ENCODE assay signal across 2 cellular contexts in the genomic region with DNA sequence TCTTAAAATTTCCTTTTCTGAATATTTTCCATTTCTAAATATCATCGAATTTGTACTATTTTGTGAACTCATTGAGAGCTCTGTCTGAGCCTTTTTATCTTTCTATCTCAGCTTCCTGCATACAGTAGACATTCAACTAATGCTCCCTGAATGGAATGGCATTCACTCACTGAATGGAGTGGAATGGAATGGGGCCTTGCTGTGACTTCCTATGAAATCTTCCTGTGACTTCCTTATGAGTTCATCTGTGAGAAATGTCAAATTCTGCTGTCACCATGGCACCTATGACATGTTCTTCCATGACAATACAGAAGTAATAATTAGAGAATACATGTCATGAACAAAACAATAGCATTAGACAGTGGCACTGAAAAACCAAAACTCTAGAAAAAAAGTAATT.
TF ChIP-seq lines count a peak whose summit lies in the region.

No MANE protein-coding gene starts in this region.

TF ChIP-seq in GM23338, 12 proteins besides CTCF, POLR2A, EP300 and RAD21 (continues in another document):
- no peak for TF ChIP-seq POLR2AphosphoS5 (IDR thresholded peaks at IDR 0.05; ENCODE audit: low read depth)
- TF ChIP-seq ZNF114 (CRISPR knock-in tag; IDR thresholded peaks at IDR 0.05), result no peak
- TF ChIP-seq EZH2 (IDR thresholded peaks at IDR 0.05; ENCODE audit: low read depth, unreplicated experiment), result no peak
- TF ChIP-seq, protein P1, sequence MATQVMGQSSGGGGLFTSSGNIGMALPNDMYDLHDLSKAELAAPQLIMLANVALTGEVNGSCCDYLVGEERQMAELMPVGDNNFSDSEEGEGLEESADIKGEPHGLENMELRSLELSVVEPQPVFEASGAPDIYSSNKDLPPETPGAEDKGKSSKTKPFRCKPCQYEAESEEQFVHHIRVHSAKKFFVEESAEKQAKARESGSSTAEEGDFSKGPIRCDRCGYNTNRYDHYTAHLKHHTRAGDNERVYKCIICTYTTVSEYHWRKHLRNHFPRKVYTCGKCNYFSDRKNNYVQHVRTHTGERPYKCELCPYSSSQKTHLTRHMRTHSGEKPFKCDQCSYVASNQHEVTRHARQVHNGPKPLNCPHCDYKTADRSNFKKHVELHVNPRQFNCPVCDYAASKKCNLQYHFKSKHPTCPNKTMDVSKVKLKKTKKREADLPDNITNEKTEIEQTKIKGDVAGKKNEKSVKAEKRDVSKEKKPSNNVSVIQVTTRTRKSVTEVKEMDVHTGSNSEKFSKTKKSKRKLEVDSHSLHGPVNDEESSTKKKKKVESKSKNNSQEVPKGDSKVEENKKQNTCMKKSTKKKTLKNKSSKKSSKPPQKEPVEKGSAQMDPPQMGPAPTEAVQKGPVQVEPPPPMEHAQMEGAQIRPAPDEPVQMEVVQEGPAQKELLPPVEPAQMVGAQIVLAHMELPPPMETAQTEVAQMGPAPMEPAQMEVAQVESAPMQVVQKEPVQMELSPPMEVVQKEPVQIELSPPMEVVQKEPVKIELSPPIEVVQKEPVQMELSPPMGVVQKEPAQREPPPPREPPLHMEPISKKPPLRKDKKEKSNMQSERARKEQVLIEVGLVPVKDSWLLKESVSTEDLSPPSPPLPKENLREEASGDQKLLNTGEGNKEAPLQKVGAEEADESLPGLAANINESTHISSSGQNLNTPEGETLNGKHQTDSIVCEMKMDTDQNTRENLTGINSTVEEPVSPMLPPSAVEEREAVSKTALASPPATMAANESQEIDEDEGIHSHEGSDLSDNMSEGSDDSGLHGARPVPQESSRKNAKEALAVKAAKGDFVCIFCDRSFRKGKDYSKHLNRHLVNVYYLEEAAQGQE (IDR thresholded peaks at IDR 0.05; ENCODE audit: unreplicated experiment), result no peak
- TF ChIP-seq, protein P2, sequence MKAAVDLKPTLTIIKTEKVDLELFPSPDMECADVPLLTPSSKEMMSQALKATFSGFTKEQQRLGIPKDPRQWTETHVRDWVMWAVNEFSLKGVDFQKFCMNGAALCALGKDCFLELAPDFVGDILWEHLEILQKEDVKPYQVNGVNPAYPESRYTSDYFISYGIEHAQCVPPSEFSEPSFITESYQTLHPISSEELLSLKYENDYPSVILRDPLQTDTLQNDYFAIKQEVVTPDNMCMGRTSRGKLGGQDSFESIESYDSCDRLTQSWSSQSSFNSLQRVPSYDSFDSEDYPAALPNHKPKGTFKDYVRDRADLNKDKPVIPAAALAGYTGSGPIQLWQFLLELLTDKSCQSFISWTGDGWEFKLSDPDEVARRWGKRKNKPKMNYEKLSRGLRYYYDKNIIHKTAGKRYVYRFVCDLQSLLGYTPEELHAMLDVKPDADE (IDR thresholded peaks at IDR 0.05), result no peak
- TF ChIP-seq EZH2phosphoT487 (IDR thresholded peaks at IDR 0.05; ENCODE audit: unreplicated experiment), result no peak
- TF ChIP-seq ZNF331 (CRISPR knock-in tag; IDR thresholded peaks at IDR 0.05; ENCODE audit: low read depth), result no peak
- no peak for TF ChIP-seq STAT1 (IDR thresholded peaks at IDR 0.05; ENCODE audit: unreplicated experiment)
- no peak for TF ChIP-seq NANOG (IDR thresholded peaks at IDR 0.05; ENCODE audit: borderline replicate concordance)
- no peak for TF ChIP-seq JUNB (IDR thresholded peaks at IDR 0.05; ENCODE audit: unreplicated experiment)
- no peak for TF ChIP-seq CREB1 (CRISPR knock-in tag; IDR thresholded peaks at IDR 0.05; ENCODE audit: low read depth)

TF ChIP-seq in H1, 55 proteins besides CTCF, POLR2A, EP300 and RAD21:
- TF ChIP-seq EZH2 (IDR thresholded peaks at IDR 0.05; ENCODE audit: low read depth, low read length, severe bottlenecking) (no peak), PHF8 (conservative IDR thresholded peaks at IDR 0.05; ENCODE audit: low read depth, low read length) (no peak)
